22 cellular contexts compared by ENCODE assay signal in genomic region chr5:423626-424258, GRCh38. TPM values are rescaled to one million over a fixed set of nuclear protein-coding genes. Genes with fewer than 3 reads are reported as not detected.
A peak's percentile ranks its signal among the peaks of the same experiment; 100 is the strongest.
DNase-seq lines count a peak whose midpoint lies in the region; ATAC-seq, FAIRE-seq and TF ChIP-seq lines count a peak whose summit lies in the region.
"Had no signal": no experiment of that assay in that cellular context is flagged by ENCODE, and none has a peak within 500 bp of the region (broad histone marks: within the 10 kb centered on the region; RNA-seq: fewer than 3 reads in every experiment).

No MANE protein-coding gene starts in this region.

- H3K27ac Mint-ChIP-seq in activated T-cell treated with anti-CD3 and anti-CD28 coated beads, Interleukin-2, amount 50 U/mL, for 72 hours, result no peak overlapping the region
- no peak overlapping the region for H3K27ac Mint-ChIP-seq in naive thymus-derived CD4-positive, alpha-beta T cell
- H3K27ac Mint-ChIP-seq: CD4-positive, alpha-beta T cell; natural killer cell; stimulated activated naive CD8-positive, alpha-beta T cell treated with anti-CD3 and anti-CD28 coated beads, Interleukin-15, Interleukin-2, amounts not matched to agents 100 ng/mL and 50 ng/mL, for 24 hours had no signal

- H3K9me3 ChIP-seq in GM12878 (replicated peaks; ENCODE audit: control insufficient read depth, insufficient read depth, low read length), result no peaks in the 10 kb centered on the region
- no peaks in the 10 kb centered on the region for H3K9me3 ChIP-seq in naive thymus-derived CD4-positive, alpha-beta T cell (ENCODE audit: control insufficient read depth in 2 of 3, low read length in 3 of 3)
- H3K9me3 ChIP-seq: A549, esophagus squamous epithelium, psoas muscle, SJCRH30 had no signal

- peak overlapping the region; percentile 65; the same call in 1 of the 2 replicates for H3K9ac ChIP-seq in GM12878 (ENCODE audit: control insufficient read depth, insufficient read depth, low read length)

- no peak for FAIRE-seq in GM12878 (lab: Jason Lieb, UNC)
- FAIRE-seq: A549 had no signal

- no TSS peak for BruUV-seq in GM12878 (replicated peaks; lab: Mats Ljungman, UMichigan)

- H2AFZ ChIP-seq in GM12878 (ENCODE audit: control insufficient read depth, low read depth, low read length), result no peak overlapping the region

- in situ Hi-C loops in GM12878 (cut with MboI), result no loop called here

- CTCF ChIA-PET in GM12878 (lab: Yijun Ruan, JAX), result interaction anchor here (0.6 to 2.7 kb wide), 13 partner anchors 9 to 235 kb away, joined by 3 to 39 read pairs (median 5); partner anchors contain the start of gene AHRR
- CTCF ChIA-PET in naive thymus-derived CD4-positive, alpha-beta T cell (lab: Charles Lee), result no interaction called here

- DNase-seq in activated T-cell treated with anti-CD3 and anti-CD28 coated beads, Interleukin-2, amount 50 U/mL, for 72 hours, result no peak
- DNase-seq in activated T-cell treated with anti-CD3 and anti-CD28 coated beads for 4 hours, result no peak
- no peak for DNase-seq in HL-60 (ENCODE audit: low read depth in 1 of 2, low spot score in 1 of 2)
- no peak for DNase-seq in GM12878 (ENCODE audit: low read depth, low spot score)
- peak; percentile 44 for DNase-seq in posterior vena cava (ENCODE audit: low spot score)
- no peak for DNase-seq in naive thymus-derived CD4-positive, alpha-beta T cell
- DNase-seq in NCI-H2081 (lab: John Stamatoyannopoulos, UW), result no peak
- DNase-seq: activated naive CD4-positive, alpha-beta T cell treated with anti-CD3 and anti-CD28 coated beads, Interleukin-2, amount 50 U/mL, for 16 hours; brain microvascular endothelial cell; CD4-positive, alpha-beta T cell; esophagus squamous epithelium; natural killer cell; NCI-H2029; NCI-H510A treated with DMSO at 0.1 percent for 48 hours; SJCRH30; stimulated activated CD4-positive, alpha-beta T cell treated with anti-CD3 and anti-CD28 coated beads, Interleukin-12 subunit alpha, Interleukin-12 subunit beta, amount 100 ng/mL, for 4 hours had no signal

- TF ChIP-seq EP300 in GM12878 (IDR thresholded peaks at IDR 0.05; ENCODE audit: borderline replicate concordance in 1 of 2, control insufficient read depth in 1 of 2, low read depth in 2 of 2, low read length in 2 of 2), result no peak

- peaks cover 9 to 24% of the 10 kb centered on the region in 2 donors for H3K36me3 Mint-ChIP-seq in activated T-cell treated with anti-CD3 and anti-CD28 coated beads, Interleukin-2, amount 50 U/mL, for 72 hours (ENCODE audit: insufficient read depth in 2 of 2)
- H3K36me3 Mint-ChIP-seq in naive thymus-derived CD4-positive, alpha-beta T cell, result peaks cover 0 to 8% (median 0%) of the 10 kb centered on the region in 5 donors
- H3K36me3 Mint-ChIP-seq: natural killer cell had no signal

- ATAC-seq in activated T-cell treated with anti-CD3 and anti-CD28 coated beads, Interleukin-2, amount 50 U/mL, for 72 hours (replicated peaks in 1 of 2), result peak; percentile 18 to 32
- ATAC-seq in GM12878 (peak; percentile 4; the same call in 2 of the 3 replicates), GM18519 (IDR thresholded peaks at IDR 0.05; ENCODE audit: low FRiP score, unreplicated experiment) (no peak)
- ATAC-seq in naive thymus-derived CD4-positive, alpha-beta T cell, result no peak
- ATAC-seq: A549, psoas muscle had no signal

- WGBS in GM12878 (ENCODE audit: insufficient coverage, insufficient replicate concordance, low lambda C conversion rate, missing lambda C conversion rate), result 70% methylated on average over 24 of the region's 24 CpGs

- H3K27ac ChIP-seq in HL-60 (replicated peaks), result peak overlapping the region; percentile 60; the same call in 1 of the 2 replicates
- H3K27ac ChIP-seq in GM12878 (ENCODE audit: control insufficient read depth, insufficient read depth), result peak overlapping the region; percentile 99
- H3K27ac ChIP-seq in naive thymus-derived CD4-positive, alpha-beta T cell (ENCODE audit: low read depth, low read length), result no peak overlapping the region
- H3K27ac ChIP-seq: brain microvascular endothelial cell, esophagus squamous epithelium, psoas muscle, SJCRH30 had no signal

- H3K4me2 ChIP-seq in GM12878 (ENCODE audit: control insufficient read depth, insufficient read depth), result no peak overlapping the region
- H3K4me2 ChIP-seq: A549 had no signal

- SMC1A ChIA-PET in GM12878 (lab: Charles Lee; ENCODE audit: uncharacterized antibody, unreplicated experiment), result interaction anchor here (0.7 to 3.7 kb wide), 9 partner anchors 16 to 107 kb away, joined by 3 to 18 read pairs (median 3); no protein-coding TSS in a partner anchor

- H3K9me3 Mint-ChIP-seq in activated T-cell treated with anti-CD3 and anti-CD28 coated beads, Interleukin-2, amount 50 U/mL, for 72 hours, result peaks cover 0 to 4% of the 10 kb centered on the region in 2 donors
- no peaks in the 10 kb centered on the region for H3K9me3 Mint-ChIP-seq in naive thymus-derived CD4-positive, alpha-beta T cell
- H3K9me3 Mint-ChIP-seq: CD4-positive, alpha-beta T cell had no signal

- peaks cover 22% of the 10 kb centered on the region for H3K4me1 ChIP-seq in GM12878 (ENCODE audit: control insufficient read depth, insufficient read depth, low read length)
- no peaks in the 10 kb centered on the region for H3K4me1 ChIP-seq in naive thymus-derived CD4-positive, alpha-beta T cell (ENCODE audit: control insufficient read depth in 2 of 2, insufficient read depth in 2 of 2, low read length in 2 of 2)
- H3K4me1 ChIP-seq: esophagus squamous epithelium, psoas muscle had no signal

- H3K4me3 ChIP-seq in HL-60 (replicated peaks; ENCODE audit: insufficient read depth, low read length), result no peak overlapping the region
- H3K4me3 ChIP-seq in GM12878, result no peak overlapping the region
- H3K4me3 ChIP-seq in naive thymus-derived CD4-positive, alpha-beta T cell (ENCODE audit: low read length), result no peak overlapping the region
- H3K4me3 ChIP-seq: A549, dorsolateral prefrontal cortex, esophagus squamous epithelium, lung, psoas muscle, SJCRH30 had no signal

- peaks cover 43% of the 10 kb centered on the region for H3K4me1 Mint-ChIP-seq in activated T-cell treated with anti-CD3 and anti-CD28 coated beads, Interleukin-2, amount 50 U/mL, for 72 hours (ENCODE audit: low read depth)
- H3K4me1 Mint-ChIP-seq in naive thymus-derived CD4-positive, alpha-beta T cell, result peaks cover 0 to 18% (median 2%) of the 10 kb centered on the region in 7 donors

- H4K20me1 ChIP-seq in GM12878 (ENCODE audit: control insufficient read depth, insufficient read depth), result no peaks in the 10 kb centered on the region

- no peaks in the 10 kb centered on the region for H3K27me3 ChIP-seq in HL-60 (ENCODE audit: insufficient read depth, poor library complexity, severe bottlenecking)
- H3K27me3 ChIP-seq in GM12878 (replicated peaks in 1 of 2; ENCODE audit: control insufficient read depth in 2 of 2, insufficient read depth in 2 of 2, low read length in 1 of 2), result no peaks in the 10 kb centered on the region
- H3K27me3 ChIP-seq in naive thymus-derived CD4-positive, alpha-beta T cell (ENCODE audit: control insufficient read depth in 2 of 2, insufficient read depth in 2 of 2, low read length in 2 of 2), result no peaks in the 10 kb centered on the region
- H3K27me3 ChIP-seq: brain microvascular endothelial cell, dorsolateral prefrontal cortex, SJCRH30 had no signal

- H3K4me3 Mint-ChIP-seq in activated T-cell treated with anti-CD3 and anti-CD28 coated beads, Interleukin-2, amount 50 U/mL, for 72 hours, result no peak overlapping the region
- no peak overlapping the region for H3K4me3 Mint-ChIP-seq in naive thymus-derived CD4-positive, alpha-beta T cell
- H3K4me3 Mint-ChIP-seq: CD4-positive, alpha-beta T cell; natural killer cell; stimulated activated naive CD8-positive, alpha-beta T cell treated with anti-CD3 and anti-CD28 coated beads, Interleukin-15, Interleukin-2, amounts not matched to agents 100 ng/mL and 50 ng/mL, for 24 hours had no signal

- no peak for TF ChIP-seq RAD21 in GM12878 (IDR thresholded peaks at IDR 0.05; ENCODE audit: insufficient read depth, low read depth, low read length)

- intact Hi-C loops in GM12878 (cut with micrococcal nuclease; ENCODE audit: unreplicated experiment), result loop anchor here (2.0 kb wide), 1 partner anchor 55 kb away; no protein-coding TSS in a partner anchor
- intact Hi-C loops in posterior vena cava (cut with DNase I), result no loop called here
- intact Hi-C loops in naive thymus-derived CD4-positive, alpha-beta T cell (cut with micrococcal nuclease), result no loop called here

- RAD21 ChIA-PET in GM12878 (lab: Charles Lee; ENCODE audit: unreplicated experiment), result interaction anchor here (1.0 to 3.7 kb wide), 14 partner anchors 9 to 106 kb away, joined by 3 to 49 read pairs (median 6); partner anchors contain the start of gene AHRR

- peaks cover 0 to 15% of the 10 kb centered on the region in 2 experiments; a peak in 3 of 4 replicates for H3K36me3 ChIP-seq in GM12878 (ENCODE audit: control insufficient read depth in 2 of 2, insufficient read depth in 2 of 2, low read length in 1 of 2)
- no peaks in the 10 kb centered on the region for H3K36me3 ChIP-seq in naive thymus-derived CD4-positive, alpha-beta T cell (ENCODE audit: control insufficient read depth in 2 of 3, insufficient read depth in 3 of 3, low read length in 3 of 3)
- H3K36me3 ChIP-seq: brain microvascular endothelial cell, esophagus squamous epithelium, SJCRH30 had no signal

- TF ChIP-seq CTCF in HL-60 (IDR thresholded peaks at IDR 0.05; ENCODE audit: insufficient read depth, low read length) (no peak), GM12878 (IDR thresholded peaks at IDR 0.05 in 2 of 3, conservative IDR thresholded peaks at IDR 0.05 in 1 of 3; ENCODE audit: control insufficient read depth in 2 of 3, extremely low read depth in 1 of 3, insufficient read depth in 1 of 3, low read depth in 3 of 3, low read length in 3 of 3) (no peak)

- H3K79me2 ChIP-seq in GM12878 (ENCODE audit: control insufficient read depth, insufficient read depth, low read length), result no peaks in the 10 kb centered on the region; the same call in none of the 2 replicates

- POLR2A ChIA-PET in GM12878 (lab: Charles Lee), result interaction anchor here (0.5 to 2.3 kb wide), 9 partner anchors 16 to 231 kb away, joined by 3 to 10 read pairs (median 4); partner anchors contain the start of gene PDCD6
- POLR2A ChIA-PET in naive thymus-derived CD4-positive, alpha-beta T cell (lab: Charles Lee), result no interaction called here

- H3K27me3 Mint-ChIP-seq in activated T-cell treated with anti-CD3 and anti-CD28 coated beads, Interleukin-2, amount 50 U/mL, for 72 hours (ENCODE audit: low read depth), result peaks cover 11% of the 10 kb centered on the region
- H3K27me3 Mint-ChIP-seq in naive thymus-derived CD4-positive, alpha-beta T cell, result peaks cover 0 to 11% (median 0%) of the 10 kb centered on the region in 5 donors
- H3K27me3 Mint-ChIP-seq: CD4-positive, alpha-beta T cell; stimulated activated naive CD8-positive, alpha-beta T cell treated with anti-CD3 and anti-CD28 coated beads, Interleukin-15, Interleukin-2, amounts not matched to agents 100 ng/mL and 50 ng/mL, for 24 hours had no signal

- 0 out of 2 replicates have a peak, but pooled peaks have one; percentile 42 for TF ChIP-seq POLR2A in GM12878 (IDR thresholded peaks at IDR 0.05; ENCODE audit: low read depth, low read length)

RNA-seq across cellular contexts. Expression of gene EXOC3, which starts 19.2 kb away (rescaled TPM):
- total RNA-seq in activated T-cell treated with anti-CD3 and anti-CD28 coated beads, Interleukin-2, amount 50 U/mL, for 72 hours, result 10 to 100 TPM; 60.1 to 78.2 TPM
- total RNA-seq in GM12878 (2013; cell fraction: nucleolus; rRNA removed), result 139 and 145 TPM in 2 replicates
- total RNA-seq in GM12878 (2014; rRNA removed), result 28.6 and 32.5 TPM in 2 replicates
- total RNA-seq in GM12878 (2014; rRNA removed; fragmentation: Illumina TruSeq; extraction: Trizol), result 22.4 and 25.4 TPM in 2 replicates
- 48.9 and 50.3 TPM in 2 replicates for total RNA-seq in GM12878 (2021)
- polyA plus RNA-seq in GM12878 (2011; ENCODE audit: low read depth), result 26.9 TPM
- polyA plus RNA-seq in GM12878 (2011; rRNA removed), result 16.4 and 22.6 TPM in 2 replicates
- 24.5 and 26.9 TPM in 2 replicates for polyA plus RNA-seq in GM12878 (2011; cell fraction: cytosol; rRNA removed)
- 77.4 and 98.6 TPM in 2 replicates for polyA plus RNA-seq in GM12878 (2011; cell fraction: nucleus; rRNA removed)
- 40.4 and 47.5 TPM in 2 replicates for polyA plus RNA-seq in GM12878 (2012)
- polyA plus RNA-seq in GM12878 (2014; fragmentation: Illumina TruSeq; extraction: Trizol), result 18.5 and 24.8 TPM in 2 replicates
- 1 to 10 TPM; 1.6 to 7.2 TPM for polyA plus RNA-seq in GM12878 (2014; fragmentation: Nextera tagmentation; extraction: Ambion mirVana)
- 30.5 and 33.2 TPM in 2 replicates for polyA plus RNA-seq in GM12878 (2014; rRNA removed)
- 10 to 100 TPM; 52.7 to 53.0 TPM for polyA plus RNA-seq in GM12878 (2016; fragmentation: Nextera tagmentation; extraction: Ambion mirVana)
- 26.3 and 28.8 TPM in 2 replicates for polyA minus RNA-seq in GM12878 (2011; rRNA and poly(A)+ RNA removed)
- 10.8 and 14.6 TPM in 2 replicates for polyA minus RNA-seq in GM12878 (2011; cell fraction: cytosol; rRNA and poly(A)+ RNA removed)
- 21.5 and 30.1 TPM in 2 replicates for polyA minus RNA-seq in GM12878 (2011; cell fraction: nucleus; rRNA and poly(A)+ RNA removed)
- 10 to 100 TPM; 52.6 to 54.2 TPM for total RNA-seq in posterior vena cava
- 100 to 1,000 TPM in 1 of 5 experiments, 10 to 100 TPM in 4; 79.1 to 105 (median 89.8) TPM for total RNA-seq in naive thymus-derived CD4-positive, alpha-beta T cell
- 10 to 100 TPM; 44.3 to 47.5 TPM for polyA plus RNA-seq in naive thymus-derived CD4-positive, alpha-beta T cell

Comparison
In these comparisons a context has a peak if more than half of its experiments do, and no peak if none do; other contexts are left out.
1. ATAC-seq: peak in activated T-cell treated with anti-CD3 and anti-CD28 coated beads, Interleukin-2, amount 50 U/mL, for 72 hours (2 of 2) and GM12878 (single experiment); none in GM18519 (single experiment) and naive thymus-derived CD4-positive, alpha-beta T cell (single experiment).